In genomic region chr9:73152445-73152844, GRCh38 we compare ENCODE assay signal across 10 cellular contexts. TPM values are rescaled to one million over a fixed set of nuclear protein-coding genes. Genes with fewer than 3 reads are reported as not detected.
DNase-seq lines count a peak whose midpoint lies in the region; ATAC-seq and TF ChIP-seq lines count a peak whose summit lies in the region.
"Had no signal": no experiment of that assay in that cellular context is flagged by ENCODE, and none has a peak within 500 bp of the region (broad histone marks: within the 10 kb centered on the region; RNA-seq: fewer than 3 reads in every experiment).

No MANE protein-coding gene starts in this region.

- DNase-seq in activated CD4-positive, alpha-beta T cell treated with anti-CD3 and anti-CD28 coated beads for 36 hours, result no peak
- no peak for DNase-seq in activated CD4-positive, alpha-beta T cell treated with anti-CD3 and anti-CD28 coated beads, Interleukin-2, amount 50 U/mL, for 1 hour
- no peak for DNase-seq in activated naive CD8-positive, alpha-beta T cell treated with anti-CD3 and anti-CD28 coated beads, Interleukin-2, amount 50 U/mL, for 24 hours
- DNase-seq in immature natural killer cell, result no peak
- no peak for DNase-seq in thoracic aorta (ENCODE audit: low spot score)
- no peak for DNase-seq in activated CD4-positive, CD25-positive, alpha-beta regulatory T cell (lab: John Stamatoyannopoulos, UW)
- no peak for DNase-seq in DMS114 treated with DMSO at 0.1 percent for 48 hours (lab: John Stamatoyannopoulos, UW; ENCODE audit: unreplicated experiment)
- DNase-seq: amygdala had no signal

- intact Hi-C loops in activated CD4-positive, alpha-beta T cell treated with anti-CD3 and anti-CD28 coated beads for 36 hours (cut with DNase I, micrococcal nuclease), result loop anchor here (5.0 to 10.0 kb wide), 6 partner anchors 65 to 1992 kb away; partner anchors contain the start of genes CARNMT1 (in 1 of the 2), CEMIP2 (in 1 of the 2), NMRK1 (in 1 of the 2) and OSTF1 (in 1 of the 2)

- H3K9me3 ChIP-seq in thoracic aorta, result no peaks in the 10 kb centered on the region

- POLR2A ChIA-PET in activated CD4-positive, alpha-beta T cell treated with anti-CD3 and anti-CD28 coated beads for 36 hours (lab: Charles Lee), result interaction anchor here (0.5 to 1.0 kb wide), 3 partner anchors 8 to 1997 kb away, joined by 3 read pairs; no protein-coding TSS in a partner anchor

- peak overlapping the region; percentile 75 to 88 for H3K27ac ChIP-seq in thoracic aorta

- ATAC-seq in activated CD4-positive, alpha-beta T cell treated with anti-CD3 and anti-CD28 coated beads for 36 hours, result no peak
- ATAC-seq in activated naive CD8-positive, alpha-beta T cell treated with anti-CD3 and anti-CD28 coated beads, Interleukin-2, amount 50 U/mL, for 24 hours, result no peak
- ATAC-seq in thoracic aorta (ENCODE audit: insufficient number of reproducible peaks, low FRiP score, low read depth) (peak; percentile 60), GM21723 (IDR thresholded peaks at IDR 0.05; ENCODE audit: unreplicated experiment) (no peak)

- no peaks in the 10 kb centered on the region for H3K36me3 Mint-ChIP-seq in activated CD4-positive, alpha-beta T cell treated with anti-CD3 and anti-CD28 coated beads for 36 hours (ENCODE audit: low read depth)
- peaks cover 4% of the 10 kb centered on the region for H3K36me3 Mint-ChIP-seq in activated naive CD8-positive, alpha-beta T cell treated with anti-CD3 and anti-CD28 coated beads, Interleukin-2, amount 50 U/mL, for 24 hours (ENCODE audit: low read depth)
- H3K36me3 Mint-ChIP-seq in immature natural killer cell, result peaks cover 0 to 15% (median 4%) of the 10 kb centered on the region in 3 donors

- H3K4me3 ChIP-seq in thoracic aorta, result peak overlapping the region; percentile 84

- H3K36me3 ChIP-seq in thoracic aorta, result peaks cover 5% of the 10 kb centered on the region

- no peaks in the 10 kb centered on the region for H3K9me3 Mint-ChIP-seq in activated CD4-positive, alpha-beta T cell treated with anti-CD3 and anti-CD28 coated beads for 36 hours (ENCODE audit: low read depth)
- H3K9me3 Mint-ChIP-seq in activated naive CD8-positive, alpha-beta T cell treated with anti-CD3 and anti-CD28 coated beads, Interleukin-2, amount 50 U/mL, for 24 hours, result no peaks in the 10 kb centered on the region
- no peaks in the 10 kb centered on the region for H3K9me3 Mint-ChIP-seq in immature natural killer cell

- H3K4me1 ChIP-seq in thoracic aorta (ENCODE audit: control insufficient read depth in 1 of 2, low read depth in 2 of 2), result peaks cover 55 to 62% of the 10 kb centered on the region in 2 donors

- peak overlapping the region; percentile 37 for H3K27ac Mint-ChIP-seq in activated CD4-positive, alpha-beta T cell treated with anti-CD3 and anti-CD28 coated beads for 36 hours
- H3K27ac Mint-ChIP-seq in activated naive CD8-positive, alpha-beta T cell treated with anti-CD3 and anti-CD28 coated beads, Interleukin-2, amount 50 U/mL, for 24 hours, result peak overlapping the region; percentile 91
- H3K27ac Mint-ChIP-seq in immature natural killer cell, result peak overlapping the region; percentile 94 to 100 (median 99)
- H3K27ac Mint-ChIP-seq: B cell had no signal

- H3K4me1 Mint-ChIP-seq in activated CD4-positive, alpha-beta T cell treated with anti-CD3 and anti-CD28 coated beads for 36 hours, result peaks cover 86% of the 10 kb centered on the region
- peaks cover 93% of the 10 kb centered on the region for H3K4me1 Mint-ChIP-seq in activated naive CD8-positive, alpha-beta T cell treated with anti-CD3 and anti-CD28 coated beads, Interleukin-2, amount 50 U/mL, for 24 hours
- H3K4me1 Mint-ChIP-seq in immature natural killer cell, result peaks cover 73 to 94% of the 10 kb centered on the region in 2 donors

- H3K27me3 Mint-ChIP-seq in activated CD4-positive, alpha-beta T cell treated with anti-CD3 and anti-CD28 coated beads for 36 hours, result no peaks in the 10 kb centered on the region
- H3K27me3 Mint-ChIP-seq in activated naive CD8-positive, alpha-beta T cell treated with anti-CD3 and anti-CD28 coated beads, Interleukin-2, amount 50 U/mL, for 24 hours, result no peaks in the 10 kb centered on the region
- peaks cover 1 to 10% (median 3%) of the 10 kb centered on the region in 3 donors for H3K27me3 Mint-ChIP-seq in immature natural killer cell (ENCODE audit: low read depth in 3 of 3)

- CTCF ChIA-PET in activated CD4-positive, alpha-beta T cell treated with anti-CD3 and anti-CD28 coated beads for 36 hours (lab: Charles Lee), result interaction anchor here (1.2 to 3.3 kb wide), 3 partner anchors 19 to 45 kb away, joined by 7 to 12 read pairs (median 7); no protein-coding TSS in a partner anchor

- H3K27me3 ChIP-seq in thoracic aorta (replicated peaks; ENCODE audit: insufficient read depth), result no peaks in the 10 kb centered on the region

- peak overlapping the region; percentile 70 for H3K4me3 Mint-ChIP-seq in activated CD4-positive, alpha-beta T cell treated with anti-CD3 and anti-CD28 coated beads for 36 hours
- H3K4me3 Mint-ChIP-seq in activated naive CD8-positive, alpha-beta T cell treated with anti-CD3 and anti-CD28 coated beads, Interleukin-2, amount 50 U/mL, for 24 hours, result peak overlapping the region; percentile 83
- peak overlapping the region; percentile 94 to 99 (median 96) for H3K4me3 Mint-ChIP-seq in immature natural killer cell
- H3K4me3 Mint-ChIP-seq: B cell had no signal

- TF ChIP-seq CTCF in thoracic aorta (IDR thresholded peaks at IDR 0.05), result no peak

RNA-seq across cellular contexts. Expression of gene ANXA1, which starts 0.8 kb away (rescaled TPM):
- total RNA-seq in activated CD4-positive, alpha-beta T cell treated with anti-CD3 and anti-CD28 coated beads for 36 hours, result 10 to 100 TPM; 26.0 to 30.9 TPM
- polyA plus RNA-seq in immature natural killer cell, result 100 to 1,000 TPM; 426 to 769 (median 538) TPM
- total RNA-seq in thoracic aorta, result 100 to 1,000 TPM; 485 to 668 TPM

Comparison
In these comparisons a context has a peak if more than half of its experiments do, and no peak if none do; other contexts are left out.
1. H3K27ac Mint-ChIP-seq: peak in every context shown above with its lines; median percentile 99 in immature natural killer cell; 91 in activated naive CD8-positive, alpha-beta T cell treated with anti-CD3 and anti-CD28 coated beads, Interleukin-2, amount 50 U/mL, for 24 hours; 37 in activated CD4-positive, alpha-beta T cell treated with anti-CD3 and anti-CD28 coated beads for 36 hours.
2. RNA of gene ANXA1, which starts 0.8 kb away (total RNA-seq): 485 to 668 TPM in thoracic aorta; 26.0 to 30.9 TPM in activated CD4-positive, alpha-beta T cell treated with anti-CD3 and anti-CD28 coated beads for 36 hours; every median in the first group is over 10 times any median in the second.
3. Peak in every context shown above with its lines, with median percentiles within 50 percentile points of each other: H3K4me3 Mint-ChIP-seq.